ENCODE assay signal across 9 cellular contexts in genomic region chr1:160629286-160630210, GRCh38. TPM values are rescaled to one million over a fixed set of nuclear protein-coding genes. Genes with fewer than 3 reads are reported as not detected.
A peak's percentile ranks its signal among the peaks of the same experiment; 100 is the strongest.
DNase-seq lines count a peak whose midpoint lies in the region; ATAC-seq and TF ChIP-seq lines count a peak whose summit lies in the region.
"Had no signal": no experiment of that assay in that cellular context is flagged by ENCODE, and none has a peak within 500 bp of the region (broad histone marks: within the 10 kb centered on the region; RNA-seq: fewer than 3 reads in every experiment).

No MANE protein-coding gene starts in this region.

- peak overlapping the region; percentile 95 to 100 for H3K27ac Mint-ChIP-seq in activated naive CD4-positive, alpha-beta T cell treated with anti-CD3 and anti-CD28 coated beads, Interleukin-2, amount 50 U/mL, for 72 hours

- H3K27me3 ChIP-seq in SU-DHL-6 (ENCODE audit: low read length) = no peaks in the 10 kb centered on the region

- H2AFZ ChIP-seq in SU-DHL-6 (ENCODE audit: low read depth, low read length, severe bottlenecking) = no peak overlapping the region

- TF ChIP-seq CTCF in SU-DHL-6 (IDR thresholded peaks at IDR 0.05; ENCODE audit: insufficient read depth, low read length, poor library complexity, severe bottlenecking) (no peak), GM10266 (IDR thresholded peaks at IDR 0.05; ENCODE audit: control insufficient read depth, insufficient read depth, low read depth, missing control alignments) (no peak)

- no peaks in the 10 kb centered on the region for H3K9me2 ChIP-seq in SU-DHL-6 (replicated peaks; ENCODE audit: insufficient read depth, low read length)

- peak; percentile 62 for DNase-seq in Ammon's horn (ENCODE audit: low spot score)
- peak in 1 of 2 donors; percentile 62 for DNase-seq in activated naive CD4-positive, alpha-beta T cell treated with anti-CD3 and anti-CD28 coated beads, Interleukin-2, amount 50 U/mL, for 72 hours (ENCODE audit: low spot score in 2 of 2)
- peak; percentile 7 for DNase-seq in myocyte (ENCODE audit: low read depth)
- no peak for DNase-seq in AG08395 (ENCODE audit: low spot score)
- no peak for DNase-seq in cerebellar nuclear complex (lab: John Stamatoyannopoulos, UW)
- no peak for DNase-seq in GM10266 (ENCODE audit: extremely low spot score)
- DNase-seq in NCI-H446 treated with DMSO at 0.1 percent for 48 hours (lab: John Stamatoyannopoulos, UW) = no peak

- peaks cover 9% of the 10 kb centered on the region; the same call in 1 of the 2 replicates for H3K79me2 ChIP-seq in SU-DHL-6 (ENCODE audit: insufficient read depth, low read length)

- no peaks in the 10 kb centered on the region for H4K20me1 ChIP-seq in SU-DHL-6 (ENCODE audit: low read depth, low read length)

- no peak overlapping the region for H3K4me2 ChIP-seq in SU-DHL-6 (ENCODE audit: low read depth, low read length, poor library complexity, severe bottlenecking)

- H3K9me3 ChIP-seq in SU-DHL-6 (ENCODE audit: insufficient read depth, low read length) = no peaks in the 10 kb centered on the region

- H3K9ac ChIP-seq in SU-DHL-6 (ENCODE audit: low read length) = no peak overlapping the region

- H3K9me3 Mint-ChIP-seq in activated naive CD4-positive, alpha-beta T cell treated with anti-CD3 and anti-CD28 coated beads, Interleukin-2, amount 50 U/mL, for 72 hours = peaks cover 0 to 3% of the 10 kb centered on the region in 2 donors

- H3F3A ChIP-seq in SU-DHL-6 (ENCODE audit: insufficient read depth) = peaks cover 41% of the 10 kb centered on the region

- peak; percentile 19 to 43 for ATAC-seq in activated naive CD4-positive, alpha-beta T cell treated with anti-CD3 and anti-CD28 coated beads, Interleukin-2, amount 50 U/mL, for 72 hours

- H3K27ac ChIP-seq in SU-DHL-6 (ENCODE audit: low read depth, low read length) = peak overlapping the region; percentile 38

- H3K36me3 ChIP-seq in SU-DHL-6 (ENCODE audit: low read length) = no peaks in the 10 kb centered on the region

- H3K36me3 Mint-ChIP-seq in activated naive CD4-positive, alpha-beta T cell treated with anti-CD3 and anti-CD28 coated beads, Interleukin-2, amount 50 U/mL, for 72 hours = peaks cover 46 to 84% of the 10 kb centered on the region in 2 donors

- H3K4me3 ChIP-seq in SU-DHL-6 (ENCODE audit: insufficient read depth, low read length, poor library complexity, severe bottlenecking) = no peak overlapping the region

RNA-seq across cellular contexts. Expression of gene SLAMF1, which starts 17.3 kb away (rescaled TPM):
- total RNA-seq in activated naive CD4-positive, alpha-beta T cell treated with anti-CD3 and anti-CD28 coated beads, Interleukin-2, amount 50 U/mL, for 72 hours = 10 to 100 TPM; 84.3 to 96.3 TPM
- total RNA-seq in myocyte = not detected in 2 replicates
- not detected for polyA plus RNA-seq in myocyte (2012)
- total RNA-seq: astrocyte had no signal

RNA-seq across cellular contexts. Expression of gene CD84, which starts 50.3 kb away (rescaled TPM):
- 10 to 100 TPM; 14.9 to 37.0 TPM for total RNA-seq in activated naive CD4-positive, alpha-beta T cell treated with anti-CD3 and anti-CD28 coated beads, Interleukin-2, amount 50 U/mL, for 72 hours
- total RNA-seq in myocyte = not detected in 2 replicates
- not detected for polyA plus RNA-seq in myocyte (2012)
- total RNA-seq: astrocyte had no signal

Comparison
In these comparisons a context has a peak if more than half of its experiments do, and no peak if none do; other contexts are left out.
1. DNase-seq: peak in Ammon's horn (single experiment) and myocyte (single experiment); none in AG08395 (single experiment), cerebellar nuclear complex (0 of 2), GM10266 (single experiment) and NCI-H446 treated with DMSO at 0.1 percent for 48 hours (single experiment).
2. RNA of gene SLAMF1, which starts 17.3 kb away (total RNA-seq): 84.3 to 96.3 TPM in activated naive CD4-positive, alpha-beta T cell treated with anti-CD3 and anti-CD28 coated beads, Interleukin-2, amount 50 U/mL, for 72 hours; not detected in myocyte; every median in the first group is over 10 times any median in the second.
3. RNA of gene CD84, which starts 50.3 kb away (total RNA-seq): 14.9 to 37.0 TPM in activated naive CD4-positive, alpha-beta T cell treated with anti-CD3 and anti-CD28 coated beads, Interleukin-2, amount 50 U/mL, for 72 hours; not detected in myocyte; every median in the first group is over 10 times any median in the second.